Comparison of ENCODE assay signal across 1 cellular context in the genomic region with DNA sequence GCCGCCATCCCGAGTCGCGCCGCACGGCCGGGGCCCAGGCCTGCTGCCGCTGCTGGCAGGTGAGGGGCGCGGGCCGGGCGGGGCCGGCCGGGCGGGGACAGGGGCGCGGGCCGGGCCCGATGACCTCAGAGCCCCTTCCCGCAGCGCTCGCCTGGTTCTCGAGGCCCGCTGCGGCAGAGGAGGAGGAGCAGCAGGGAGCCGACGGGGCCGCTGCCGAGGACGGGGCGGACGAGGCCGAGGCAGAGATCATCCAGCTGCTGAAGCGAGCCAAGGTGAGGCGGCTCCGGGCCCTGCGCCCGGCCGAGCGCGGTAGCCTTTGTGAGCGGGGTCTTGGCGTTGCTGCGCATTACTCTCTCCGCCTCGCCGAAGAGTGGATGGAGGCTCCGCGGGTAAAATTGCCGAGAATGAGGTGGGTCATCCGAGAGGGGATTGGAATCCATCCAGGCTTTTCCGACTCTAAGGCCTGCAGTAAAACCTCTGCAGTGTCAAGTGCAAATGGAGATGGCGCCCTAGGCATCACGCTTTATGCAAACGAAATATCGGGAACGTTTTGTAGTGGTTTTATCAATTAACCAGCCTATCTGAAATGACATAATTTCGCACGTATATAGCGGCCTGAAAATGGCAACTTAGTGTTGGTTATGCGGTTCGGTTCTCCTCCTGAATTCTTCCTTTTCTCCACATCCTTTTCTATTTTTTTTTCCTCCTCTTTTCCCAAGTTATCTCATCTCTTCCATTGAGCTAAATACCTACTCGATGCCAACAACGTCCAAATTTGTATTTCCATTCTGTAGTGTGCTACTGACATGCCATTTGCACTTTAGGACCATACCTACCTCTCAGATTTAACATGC.
TF ChIP-seq lines count a peak whose summit lies in the region.

No MANE protein-coding gene starts in this region.

TF ChIP-seq in IMR-90, 13 proteins besides CTCF, POLR2A, EP300 and RAD21:
- TF ChIP-seq MAZ (IDR thresholded peaks at IDR 0.05; ENCODE audit: borderline replicate concordance, low read depth, low read length): no peak
- TF ChIP-seq BHLHE40 (IDR thresholded peaks at IDR 0.05; ENCODE audit: low read depth, low read length): no peak
- TF ChIP-seq RFX5 (IDR thresholded peaks at IDR 0.05; ENCODE audit: low read depth, low read length): no peak
- no peak for TF ChIP-seq RCOR1 (IDR thresholded peaks at IDR 0.05; ENCODE audit: insufficient replicate concordance, low read length)
- TF ChIP-seq FOS (IDR thresholded peaks at IDR 0.05; ENCODE audit: low read depth, low read length): no peak
- TF ChIP-seq CHD1 (IDR thresholded peaks at IDR 0.05; ENCODE audit: low read depth, low read length): no peak
- TF ChIP-seq, protein P1, sequence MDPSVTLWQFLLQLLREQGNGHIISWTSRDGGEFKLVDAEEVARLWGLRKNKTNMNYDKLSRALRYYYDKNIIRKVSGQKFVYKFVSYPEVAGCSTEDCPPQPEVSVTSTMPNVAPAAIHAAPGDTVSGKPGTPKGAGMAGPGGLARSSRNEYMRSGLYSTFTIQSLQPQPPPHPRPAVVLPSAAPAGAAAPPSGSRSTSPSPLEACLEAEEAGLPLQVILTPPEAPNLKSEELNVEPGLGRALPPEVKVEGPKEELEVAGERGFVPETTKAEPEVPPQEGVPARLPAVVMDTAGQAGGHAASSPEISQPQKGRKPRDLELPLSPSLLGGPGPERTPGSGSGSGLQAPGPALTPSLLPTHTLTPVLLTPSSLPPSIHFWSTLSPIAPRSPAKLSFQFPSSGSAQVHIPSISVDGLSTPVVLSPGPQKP (IDR thresholded peaks at IDR 0.05; ENCODE audit: borderline replicate concordance, low read depth, low read length): no peak
- TF ChIP-seq MAFK (IDR thresholded peaks at IDR 0.05; ENCODE audit: low read depth, low read length): no peak
- no peak for TF ChIP-seq NFE2L2 (IDR thresholded peaks at IDR 0.05; ENCODE audit: low read depth, low read length)
- no peak for TF ChIP-seq CEBPB (IDR thresholded peaks at IDR 0.05; ENCODE audit: low read depth, low read length)
- TF ChIP-seq MXI1 (IDR thresholded peaks at IDR 0.05; ENCODE audit: borderline replicate concordance, low read depth, low read length): no peak
